Comparison of ENCODE assay signal across 22 cellular contexts in genomic region chr11:15779518-15779917, GRCh38.
DNase-seq lines count a peak whose midpoint lies in the region; ATAC-seq, FAIRE-seq and TF ChIP-seq lines count a peak whose summit lies in the region.
"Had no signal": no experiment of that assay in that cellular context is flagged by ENCODE, and none has a peak within 500 bp of the region (broad histone marks: within the 10 kb centered on the region; RNA-seq: fewer than 3 reads in every experiment).

No MANE protein-coding gene starts in this region.

- no peak overlapping the region for H2AK5ac ChIP-seq in IMR-90 (ENCODE audit: low read depth, low read length)

- DNase-seq in IMR-90 (peak; percentile 19), astrocyte (ENCODE audit: low read depth) (peak; percentile 55), kidney tubule cell (ENCODE audit: low spot score) (peak; percentile 5), amniotic stem cell (lab: John Stamatoyannopoulos, UW) (no peak), GM19238 (ENCODE audit: insufficient read length, low spot score) (no peak), GM10266 (ENCODE audit: extremely low spot score) (no peak)
- no peak for DNase-seq in stimulated activated naive CD8-positive, alpha-beta T cell treated with anti-CD3 and anti-CD28 coated beads, Interleukin-15, Interleukin-2, amounts not matched to agents 100 U/mL and 50 U/mL, for 24 hours
- DNase-seq: ACHN; BE2C; C1 segment of cervical spinal cord; CD4-positive, CD25-positive, alpha-beta regulatory T cell; CD8-positive, alpha-beta memory T cell; COR-L47; DMS 273 treated with DMSO at 0.1 percent for 48 hours; DMS53; DND-41; GDM1; GM23248 had no signal

- no peak overlapping the region for H3K4me3 Mint-ChIP-seq in astrocyte (ENCODE audit: unreplicated experiment)
- H3K4me3 Mint-ChIP-seq: CD4-positive, CD25-positive, alpha-beta regulatory T cell; CD8-positive, alpha-beta memory T cell had no signal

- H3K4ac ChIP-seq in IMR-90 (ENCODE audit: low read depth, low read length) = peak overlapping the region; percentile 53; the same call in 1 of the 2 replicates

- H4K91ac ChIP-seq in IMR-90 (ENCODE audit: insufficient read depth, low read depth, low read length) = no peak overlapping the region

- peaks cover 10% of the 10 kb centered on the region for H3K27me3 Mint-ChIP-seq in astrocyte (ENCODE audit: low read depth, unreplicated experiment)
- H3K27me3 Mint-ChIP-seq: CD4-positive, CD25-positive, alpha-beta regulatory T cell had no signal

- H3K4me3 ChIP-seq in IMR-90 (ENCODE audit: insufficient read depth, low read depth, low read length) (no peak overlapping the region), astrocyte (ENCODE audit: insufficient read depth, low read depth, low read length) (no peak overlapping the region)
- H3K4me3 ChIP-seq: GM23248, HAP-1, K562 had no signal

- H4K5ac ChIP-seq in IMR-90 (ENCODE audit: low read depth, low read length) = no peak overlapping the region

- H3K27ac ChIP-seq in IMR-90 (ENCODE audit: insufficient read depth, low read length) (no peak overlapping the region), astrocyte (ENCODE audit: low read depth, low read length) (no peak overlapping the region)
- H3K27ac ChIP-seq: GM23248, HL-60 had no signal

- CTCF ChIA-PET in IMR-90 (lab: Yijun Ruan, JAX) = no interaction called here

- TF ChIP-seq CTCF in IMR-90 (conservative IDR thresholded peaks at IDR 0.05; ENCODE audit: low read depth, low read length) (no peak), astrocyte (IDR thresholded peaks at IDR 0.05; ENCODE audit: insufficient read depth, low read depth, low read length) (no peak), GM10266 (IDR thresholded peaks at IDR 0.05; ENCODE audit: control insufficient read depth, insufficient read depth, low read depth, missing control alignments) (no peak)

- H3K9me3 Mint-ChIP-seq in astrocyte (ENCODE audit: unreplicated experiment) = no peaks in the 10 kb centered on the region

- in situ Hi-C loops in IMR-90 (cut with MboI; ENCODE audit: low sequenced_read_pairs) = no loop called here

- H3K79me1 ChIP-seq in IMR-90 (ENCODE audit: low read depth in 1 of 2, low read length in 2 of 2) = no peaks in the 10 kb centered on the region

- no peak overlapping the region for H2AFZ ChIP-seq in IMR-90 (replicated peaks; ENCODE audit: low read length, poor library complexity)
- no peak overlapping the region for H2AFZ ChIP-seq in astrocyte (ENCODE audit: low read depth, low read length)
- H2AFZ ChIP-seq: GM23248 had no signal

- H2BK15ac ChIP-seq in IMR-90 (ENCODE audit: low read depth, low read length) = no peak overlapping the region

- peaks cover 6% of the 10 kb centered on the region for H3K4me1 ChIP-seq in IMR-90 (ENCODE audit: control insufficient read depth, insufficient read depth, low read length)
- H3K4me1 ChIP-seq in astrocyte (ENCODE audit: insufficient read depth, low read length) = peaks cover 8% of the 10 kb centered on the region
- H3K4me1 ChIP-seq: BE2C, HAP-1 had no signal

- H2BK5ac ChIP-seq in IMR-90 (ENCODE audit: low read depth, low read length, poor library complexity, severe bottlenecking) = peak overlapping the region; percentile 20

- H3K9me1 ChIP-seq in IMR-90 (ENCODE audit: insufficient read depth, low read length) = peaks cover 6% of the 10 kb centered on the region; the same call in 1 of the 2 replicates

- ATAC-seq in IMR-90 (ENCODE audit: low read depth) = peak; percentile 65
- no peak for ATAC-seq in stimulated activated naive CD8-positive, alpha-beta T cell treated with anti-CD3 and anti-CD28 coated beads, Interleukin-15, Interleukin-2, amounts not matched to agents 100 U/mL and 50 U/mL, for 24 hours
- ATAC-seq: K562 had no signal

- no peaks in the 10 kb centered on the region for H3K9me3 ChIP-seq in IMR-90 (ENCODE audit: control insufficient read depth, insufficient read depth, low read length)
- no peaks in the 10 kb centered on the region for H3K9me3 ChIP-seq in astrocyte (ENCODE audit: insufficient read depth, low read depth, low read length)
- H3K9me3 ChIP-seq: BE2C, HAP-1 had no signal

- H3K79me2 ChIP-seq in astrocyte (ENCODE audit: insufficient read depth, low read length) = no peaks in the 10 kb centered on the region

- no peak overlapping the region for H3K18ac ChIP-seq in IMR-90 (ENCODE audit: low read depth, low read length)

- no peak for TF ChIP-seq RAD21 in IMR-90 (IDR thresholded peaks at IDR 0.05; ENCODE audit: low read length)

- no TSS peak for BruUV-seq in IMR-90 (replicated peaks; lab: Mats Ljungman, UMichigan)

- H4K8ac ChIP-seq in IMR-90 (ENCODE audit: low read depth in 2 of 2, low read length in 2 of 2) = no peak overlapping the region

- no peak overlapping the region for H3K4me2 ChIP-seq in IMR-90 (ENCODE audit: low read depth, low read length)
- no peak overlapping the region for H3K4me2 ChIP-seq in astrocyte (ENCODE audit: low read length)

- no peaks in the 10 kb centered on the region for H4K20me1 ChIP-seq in IMR-90 (ENCODE audit: insufficient read depth, low read length)
- H4K20me1 ChIP-seq in astrocyte (ENCODE audit: insufficient read depth, low read length) = no peaks in the 10 kb centered on the region

- POLR2A ChIA-PET in IMR-90 (lab: Charles Lee; ENCODE audit: unreplicated experiment) = interaction anchor here (0.6 kb wide), 2 partner anchors 19 to 24 kb away, joined by 4 to 5 read pairs; no protein-coding TSS in a partner anchor

- no peak overlapping the region for H2AK9ac ChIP-seq in IMR-90 (replicated peaks; ENCODE audit: low read depth, low read length, poor library complexity)

- H3K27ac Mint-ChIP-seq in astrocyte (ENCODE audit: unreplicated experiment) = no peak overlapping the region
- H3K27ac Mint-ChIP-seq: CD4-positive, CD25-positive, alpha-beta regulatory T cell; CD8-positive, alpha-beta memory T cell had no signal

- no peak overlapping the region for H3K23ac ChIP-seq in IMR-90 (ENCODE audit: low read depth, low read length)

- H2BK20ac ChIP-seq in IMR-90 (ENCODE audit: low read depth, low read length) = peak overlapping the region; percentile 46; the same call in 1 of the 2 replicates

- H3K27me3 ChIP-seq in IMR-90 (ENCODE audit: control insufficient read depth, insufficient read depth, low read length) = no peaks in the 10 kb centered on the region; the same call in 1 of the 2 replicates
- no peaks in the 10 kb centered on the region for H3K27me3 ChIP-seq in astrocyte (ENCODE audit: insufficient read depth, low read length)
- H3K27me3 ChIP-seq: BE2C had no signal

- H2BK120ac ChIP-seq in IMR-90 (ENCODE audit: low read depth, low read length) = peak overlapping the region; percentile 53; the same call in 1 of the 2 replicates

- no peak for TF ChIP-seq POLR2A in IMR-90 (IDR thresholded peaks at IDR 0.05; ENCODE audit: low read depth, low read length)

- H3K36me3 ChIP-seq in IMR-90 (ENCODE audit: control insufficient read depth, insufficient read depth, low read length) (no peaks in the 10 kb centered on the region), astrocyte (ENCODE audit: insufficient read depth, low read length) (no peaks in the 10 kb centered on the region)
- H3K36me3 ChIP-seq: BE2C, HAP-1 had no signal

- H3K56ac ChIP-seq in IMR-90 (ENCODE audit: extremely low read depth, insufficient read depth, low read length) = no peak overlapping the region

- no peaks in the 10 kb centered on the region for H3K36me3 Mint-ChIP-seq in astrocyte (ENCODE audit: low read depth, unreplicated experiment)
- H3K36me3 Mint-ChIP-seq: CD4-positive, CD25-positive, alpha-beta regulatory T cell; CD8-positive, alpha-beta memory T cell had no signal

- H3K14ac ChIP-seq in IMR-90 (replicated peaks; ENCODE audit: low read depth, low read length) = no peak overlapping the region; the same call in 1 of the 2 replicates

- no peak for FAIRE-seq in astrocyte (lab: Jason Lieb, UNC)
- FAIRE-seq: A204.1, K562 had no signal

- intact Hi-C loops in IMR-90 (cut with micrococcal nuclease) = no loop called here

- dilution Hi-C loops in IMR-90 (cut with HindIII; ENCODE audit: low sequenced_read_pairs, unreplicated experiment) = no loop called here

- WGBS in IMR-90 (ENCODE audit: extremely low coverage in 2 of 2, insufficient read length in 1 of 2), 2 experiments = 0% methylated on average over 1 of the region's 2 CpGs; no CpG with 5 or more reads in 1 of the 2 experiments

- H3K9ac ChIP-seq in IMR-90 (ENCODE audit: low read depth, low read length) (no peak overlapping the region), astrocyte (ENCODE audit: low read length) (no peak overlapping the region)
- H3K9ac ChIP-seq: GM23248 had no signal

- H3K4me1 Mint-ChIP-seq in astrocyte (ENCODE audit: low read depth, unreplicated experiment) = peaks cover 16% of the 10 kb centered on the region
- H3K4me1 Mint-ChIP-seq: CD4-positive, CD25-positive, alpha-beta regulatory T cell; CD8-positive, alpha-beta memory T cell had no signal

TF ChIP-seq in IMR-90, 13 proteins besides CTCF, POLR2A, EP300 and RAD21 (continues in another document):
- TF ChIP-seq CHD1 (IDR thresholded peaks at IDR 0.05; ENCODE audit: low read depth, low read length) (no peak), RFX5 (IDR thresholded peaks at IDR 0.05; ENCODE audit: low read depth, low read length) (no peak), FOS (IDR thresholded peaks at IDR 0.05; ENCODE audit: low read depth, low read length) (no peak), BHLHE40 (IDR thresholded peaks at IDR 0.05; ENCODE audit: low read depth, low read length) (no peak), RCOR1 (IDR thresholded peaks at IDR 0.05; ENCODE audit: insufficient replicate concordance, low read length) (no peak), MXI1 (IDR thresholded peaks at IDR 0.05; ENCODE audit: borderline replicate concordance, low read depth, low read length) (no peak), MAFK (IDR thresholded peaks at IDR 0.05; ENCODE audit: low read depth, low read length) (no peak), NFE2L2 (IDR thresholded peaks at IDR 0.05; ENCODE audit: low read depth, low read length) (no peak), ELK1 (IDR thresholded peaks at IDR 0.05; ENCODE audit: borderline replicate concordance, low read depth, low read length) (no peak), USF2 (IDR thresholded peaks at IDR 0.05; ENCODE audit: low read depth, low read length) (no peak)

Comparison
In these comparisons a context has a peak if more than half of its experiments do, and no peak if none do; other contexts are left out.
1. DNase-seq: peak in IMR-90 (single experiment), astrocyte (single experiment) and kidney tubule cell (single experiment); none in amniotic stem cell (single experiment), GM19238 (single experiment), GM10266 (single experiment) and stimulated activated naive CD8-positive, alpha-beta T cell treated with anti-CD3 and anti-CD28 coated beads, Interleukin-15, Interleukin-2, amounts not matched to agents 100 U/mL and 50 U/mL, for 24 hours (single experiment).